Comparison of ENCODE assay signal across 18 cellular contexts in genomic region chr19:49420227-49420626, GRCh38. TPM values are rescaled to one million over a fixed set of nuclear protein-coding genes. Genes with fewer than 3 reads are reported as not detected.
DNase-seq lines count a peak whose midpoint lies in the region; ATAC-seq, FAIRE-seq and TF ChIP-seq lines count a peak whose summit lies in the region.
"Had no signal": no experiment of that assay in that cellular context is flagged by ENCODE, and none has a peak within 500 bp of the region (broad histone marks: within the 10 kb centered on the region; RNA-seq: fewer than 3 reads in every experiment).

No MANE protein-coding gene starts in this region.

- H3K9me3 Mint-ChIP-seq in activated CD4-positive, alpha-beta T cell treated with anti-CD3 and anti-CD28 coated beads, Interleukin-2, amount 10 ng/mL, durations not matched to agents 24 days and 14 days: no peaks in the 10 kb centered on the region
- H3K9me3 Mint-ChIP-seq in H9: peaks cover 0 to 9% of the 10 kb centered on the region in 2 experiments; a peak in 2 of 5 replicates
- no peaks in the 10 kb centered on the region for H3K9me3 Mint-ChIP-seq in astrocyte (ENCODE audit: unreplicated experiment)
- H3K9me3 Mint-ChIP-seq in stimulated activated naive B cell treated with anti-CD40 and anti-IgM and Interleukin-4, amounts not matched to agents 10 μg/mL and 1 μg/mL and 100 μg/mL, for 72 hours: no peaks in the 10 kb centered on the region

- no peak overlapping the region for H3K23ac ChIP-seq in H9 (ENCODE audit: insufficient read length, low read depth, low read length)

- H4K5ac ChIP-seq in H9 (ENCODE audit: insufficient read length, low read depth, low read length): no peak overlapping the region

- H3K56ac ChIP-seq in H9 (ENCODE audit: insufficient read length, low read depth, low read length): no peak overlapping the region

- H3K4me3 ChIP-seq in astrocyte (ENCODE audit: insufficient read depth, low read depth, low read length) (no peak overlapping the region), tibial artery (no peak overlapping the region), esophagus squamous epithelium (no peak overlapping the region)
- H3K4me3 ChIP-seq: SK-N-MC had no signal

- no peak overlapping the region for H3K27ac Mint-ChIP-seq in activated CD4-positive, alpha-beta T cell treated with anti-CD3 and anti-CD28 coated beads, Interleukin-2, amount 10 ng/mL, durations not matched to agents 24 days and 14 days
- H3K27ac Mint-ChIP-seq in H9 (peak overlapping the region; percentile 11 to 84 (median 78); a peak in 4 of 7 replicates), astrocyte (ENCODE audit: unreplicated experiment) (no peak overlapping the region)
- no peak overlapping the region for H3K27ac Mint-ChIP-seq in stimulated activated naive B cell treated with anti-CD40 and anti-IgM and Interleukin-4, amounts not matched to agents 10 μg/mL and 1 μg/mL and 100 μg/mL, for 72 hours
- H3K27ac Mint-ChIP-seq: CD14-positive monocyte had no signal

- H3K14ac ChIP-seq in H9 (ENCODE audit: insufficient read depth, low read length): no peak overlapping the region

- H3K79me2 ChIP-seq in H9 (ENCODE audit: insufficient read depth, low read length): no peaks in the 10 kb centered on the region
- H3K79me2 ChIP-seq in astrocyte (ENCODE audit: insufficient read depth, low read length): no peaks in the 10 kb centered on the region

- intact Hi-C loops in activated CD4-positive, alpha-beta T cell treated with anti-CD3 and anti-CD28 coated beads, Interleukin-2, amount 10 ng/mL, durations not matched to agents 24 days and 14 days (cut with micrococcal nuclease): loop anchor here (2.0 kb wide), 1 partner anchor 23 kb away; no protein-coding TSS in a partner anchor
- intact Hi-C loops in tibial artery (cut with DNase I; ENCODE audit: low total_unique reads): no loop called here
- intact Hi-C loops in esophagus squamous epithelium (cut with DNase I): no loop called here

- no peak overlapping the region for H3T11ph ChIP-seq in H9 (ENCODE audit: low read length)

- H3K27me3 ChIP-seq in H9 (ENCODE audit: insufficient read depth, low read length) (peaks cover 25% of the 10 kb centered on the region; the same call in 1 of the 2 replicates), astrocyte (ENCODE audit: insufficient read depth, low read length) (peaks cover 78% of the 10 kb centered on the region), tibial artery (peaks cover 4 to 97% of the 10 kb centered on the region in 2 donors), esophagus squamous epithelium (peaks cover 11 to 100% (median 33%) of the 10 kb centered on the region in 4 donors)

- H2AFZ ChIP-seq in H9 (ENCODE audit: low read length) (no peak overlapping the region), astrocyte (ENCODE audit: low read depth, low read length) (no peak overlapping the region)

- TF ChIP-seq CTCF in H9 (conservative IDR thresholded peaks at IDR 0.05) (no peak), astrocyte (IDR thresholded peaks at IDR 0.05; ENCODE audit: insufficient read depth, low read depth, low read length) (no peak), tibial artery (IDR thresholded peaks at IDR 0.05) (no peak), esophagus squamous epithelium (IDR thresholded peaks at IDR 0.05) (no peak)

- H3K9me3 ChIP-seq in H9 (ENCODE audit: control insufficient read depth, low read depth, low read length): no peaks in the 10 kb centered on the region
- no peaks in the 10 kb centered on the region for H3K9me3 ChIP-seq in astrocyte (ENCODE audit: insufficient read depth, low read depth, low read length)
- no peaks in the 10 kb centered on the region for H3K9me3 ChIP-seq in tibial artery
- H3K9me3 ChIP-seq in esophagus squamous epithelium: no peaks in the 10 kb centered on the region

- H3K36me3 Mint-ChIP-seq in activated CD4-positive, alpha-beta T cell treated with anti-CD3 and anti-CD28 coated beads, Interleukin-2, amount 10 ng/mL, durations not matched to agents 24 days and 14 days (ENCODE audit: low read depth): no peaks in the 10 kb centered on the region
- no peaks in the 10 kb centered on the region; a peak in 2 of 7 replicates for H3K36me3 Mint-ChIP-seq in H9 (ENCODE audit: insufficient read depth in 1 of 3, low read depth in 3 of 3)
- H3K36me3 Mint-ChIP-seq in astrocyte (ENCODE audit: low read depth, unreplicated experiment): peaks cover 3% of the 10 kb centered on the region
- H3K36me3 Mint-ChIP-seq in stimulated activated naive B cell treated with anti-CD40 and anti-IgM and Interleukin-4, amounts not matched to agents 10 μg/mL and 1 μg/mL and 100 μg/mL, for 72 hours: no peaks in the 10 kb centered on the region

- H3K18ac ChIP-seq in H9 (ENCODE audit: insufficient read length, low read depth, low read length): no peak overlapping the region

- H3K9ac ChIP-seq in H9 (ENCODE audit: extremely low read depth, insufficient read length, low read length) (no peak overlapping the region), astrocyte (ENCODE audit: low read length) (no peak overlapping the region)

- no peak overlapping the region for H4K91ac ChIP-seq in H9 (ENCODE audit: insufficient read length, low read depth, low read length)

- H3K4ac ChIP-seq in H9 (ENCODE audit: low read depth, low read length): no peak overlapping the region

- peaks cover 34% of the 10 kb centered on the region for H3K4me1 Mint-ChIP-seq in activated CD4-positive, alpha-beta T cell treated with anti-CD3 and anti-CD28 coated beads, Interleukin-2, amount 10 ng/mL, durations not matched to agents 24 days and 14 days
- H3K4me1 Mint-ChIP-seq in H9: peaks cover 57 to 75% of the 10 kb centered on the region in 2 experiments
- H3K4me1 Mint-ChIP-seq in astrocyte (ENCODE audit: low read depth, unreplicated experiment): peaks cover 4% of the 10 kb centered on the region
- peaks cover 29 to 53% of the 10 kb centered on the region in 2 donors for H3K4me1 Mint-ChIP-seq in stimulated activated naive B cell treated with anti-CD40 and anti-IgM and Interleukin-4, amounts not matched to agents 10 μg/mL and 1 μg/mL and 100 μg/mL, for 72 hours

- H3K4me2 ChIP-seq in H9 (ENCODE audit: insufficient read depth, insufficient read length, low read length): no peak overlapping the region
- H3K4me2 ChIP-seq in astrocyte (ENCODE audit: low read length): no peak overlapping the region

- H2BK15ac ChIP-seq in H9 (ENCODE audit: low read depth, low read length): no peak overlapping the region

- H4K8ac ChIP-seq in H9 (replicated peaks; ENCODE audit: insufficient read length, low read depth, low read length): no peak overlapping the region

- H3K27ac ChIP-seq in H9 (ENCODE audit: insufficient read length, low read depth, low read length): no peak overlapping the region
- H3K27ac ChIP-seq in astrocyte (ENCODE audit: low read depth, low read length): no peak overlapping the region
- no peak overlapping the region for H3K27ac ChIP-seq in tibial artery
- no peak overlapping the region for H3K27ac ChIP-seq in esophagus squamous epithelium
- H3K27ac ChIP-seq: RWPE1, SK-N-MC had no signal

- H3K4me1 ChIP-seq in H9 (ENCODE audit: insufficient read depth, low read length) (peaks cover 2% of the 10 kb centered on the region; the same call in 1 of the 2 replicates), astrocyte (ENCODE audit: insufficient read depth, low read length) (peaks cover 4% of the 10 kb centered on the region), tibial artery (peaks cover 0 to 31% (median 23%) of the 10 kb centered on the region in 4 donors), esophagus squamous epithelium (peaks cover 17 to 36% (median 24%) of the 10 kb centered on the region in 3 donors)

- no peak overlapping the region for H2BK12ac ChIP-seq in H9 (ENCODE audit: insufficient read length, low read depth, low read length)

- no peak overlapping the region for H2BK5ac ChIP-seq in H9 (ENCODE audit: insufficient read length, low read length)

- no peak overlapping the region for H2BK20ac ChIP-seq in H9 (ENCODE audit: low read depth, low read length, poor library complexity, severe bottlenecking)

- H2AK5ac ChIP-seq in H9 (ENCODE audit: insufficient read length, low read length): no peak overlapping the region

- WGBS in H9 (ENCODE audit: extremely low coverage, insufficient read length, low lambda C conversion rate): no CpG with 5 or more reads among the region's 2 CpGs
- 73 to 77% methylated on average over 2 of the region's 2 CpGs for WGBS in esophagus squamous epithelium, 2 donors

- no peak for DNase-seq in activated CD4-positive, alpha-beta T cell treated with anti-CD3 and anti-CD28 coated beads, Interleukin-2, amount 10 ng/mL, durations not matched to agents 24 days and 14 days
- no peak for DNase-seq in activated CD4-positive, alpha-beta T cell treated with anti-CD3 and anti-CD28 coated beads, Interleukin-2, amount 50 U/mL, for 48 hours
- no peak for DNase-seq in H9
- no peak for DNase-seq in astrocyte (ENCODE audit: low read depth)
- DNase-seq in stimulated activated naive B cell treated with anti-CD40 and anti-IgM and Interleukin-4, amounts not matched to agents 10 μg/mL and 1 μg/mL and 100 μg/mL, for 72 hours: no peak
- no peak for DNase-seq in SKM-1 treated with dmso at 0.1 percent for 144 hours (lab: John Stamatoyannopoulos, UW; ENCODE audit: unreplicated experiment)
- no peak for DNase-seq in tibial artery
- DNase-seq in esophagus squamous epithelium (lab: John Stamatoyannopoulos, UW): no peak
- DNase-seq: AML-193, GOT3, NCI-H1105, NCI-H146, SHP77 treated with DMSO at 0.1 percent for 48 hours had no signal

- no peaks in the 10 kb centered on the region for H3K36me3 ChIP-seq in astrocyte (ENCODE audit: insufficient read depth, low read length)
- no peaks in the 10 kb centered on the region for H3K36me3 ChIP-seq in tibial artery
- H3K36me3 ChIP-seq in esophagus squamous epithelium: no peaks in the 10 kb centered on the region

- peaks cover 13% of the 10 kb centered on the region for H3K23me2 ChIP-seq in H9 (ENCODE audit: insufficient read length, low read depth, low read length, poor library complexity, severe bottlenecking)

- H3K79me1 ChIP-seq in H9 (ENCODE audit: insufficient read depth, low read depth, low read length, poor library complexity, severe bottlenecking): no peaks in the 10 kb centered on the region

- no peak for ATAC-seq in stimulated activated naive B cell treated with anti-CD40 and anti-IgM and Interleukin-4, amounts not matched to agents 10 μg/mL and 1 μg/mL and 100 μg/mL, for 72 hours (replicated peaks)

- no peak overlapping the region for H2BK120ac ChIP-seq in H9 (ENCODE audit: low read depth, low read length, poor library complexity, severe bottlenecking)

- peaks cover 75% of the 10 kb centered on the region for H3K27me3 Mint-ChIP-seq in activated CD4-positive, alpha-beta T cell treated with anti-CD3 and anti-CD28 coated beads, Interleukin-2, amount 10 ng/mL, durations not matched to agents 24 days and 14 days
- peaks cover 54% of the 10 kb centered on the region for H3K27me3 Mint-ChIP-seq in H9 (ENCODE audit: low read depth)
- peaks cover 86% of the 10 kb centered on the region for H3K27me3 Mint-ChIP-seq in astrocyte (ENCODE audit: low read depth, unreplicated experiment)
- H3K27me3 Mint-ChIP-seq in stimulated activated naive B cell treated with anti-CD40 and anti-IgM and Interleukin-4, amounts not matched to agents 10 μg/mL and 1 μg/mL and 100 μg/mL, for 72 hours: peaks cover 74 to 87% of the 10 kb centered on the region in 2 donors

- TF ChIP-seq POLR2A in esophagus squamous epithelium (IDR thresholded peaks at IDR 0.05): no peak

- H4K20me1 ChIP-seq in H9 (ENCODE audit: control insufficient read depth, insufficient read depth, insufficient read length) (no peaks in the 10 kb centered on the region), astrocyte (ENCODE audit: insufficient read depth, low read length) (peaks cover 7% of the 10 kb centered on the region)

- peak overlapping the region; percentile 14 for H3K4me3 Mint-ChIP-seq in activated CD4-positive, alpha-beta T cell treated with anti-CD3 and anti-CD28 coated beads, Interleukin-2, amount 10 ng/mL, durations not matched to agents 24 days and 14 days
- peak overlapping the region in 1 of 2 experiments; percentile 16; a peak in 1 of 5 replicates for H3K4me3 Mint-ChIP-seq in H9
- peak overlapping the region; percentile 16 for H3K4me3 Mint-ChIP-seq in astrocyte (ENCODE audit: unreplicated experiment)
- H3K4me3 Mint-ChIP-seq in stimulated activated naive B cell treated with anti-CD40 and anti-IgM and Interleukin-4, amounts not matched to agents 10 μg/mL and 1 μg/mL and 100 μg/mL, for 72 hours: peak overlapping the region; percentile 8 to 39

- FAIRE-seq in astrocyte (lab: Jason Lieb, UNC): no peak

RNA-seq across cellular contexts. Expression of gene PTH2, which starts 3.0 kb away (rescaled TPM):
- total RNA-seq in activated CD4-positive, alpha-beta T cell treated with anti-CD3 and anti-CD28 coated beads, Interleukin-2, amount 10 ng/mL, durations not matched to agents 24 days and 14 days: not detected in 2 replicates
- total RNA-seq in H9 (2021) (0.92 and 0.96 TPM in 2 replicates), astrocyte (not detected in 2 replicates), esophagus squamous epithelium (not detected)
- total RNA-seq: A172, IMR-90 had no signal

RNA-seq across cellular contexts. Expression of gene GFY, which starts 5.0 kb away (rescaled TPM):
- not detected in 2 replicates for total RNA-seq in activated CD4-positive, alpha-beta T cell treated with anti-CD3 and anti-CD28 coated beads, Interleukin-2, amount 10 ng/mL, durations not matched to agents 24 days and 14 days
- total RNA-seq in H9 (2021) (1.1 and 1.3 TPM in 2 replicates), astrocyte (not detected in 2 replicates), esophagus squamous epithelium (not detected)
- total RNA-seq: A172, IMR-90 had no signal

RNA-seq across cellular contexts. Expression of gene SLC17A7, which starts 21.1 kb away (rescaled TPM):
- total RNA-seq in activated CD4-positive, alpha-beta T cell treated with anti-CD3 and anti-CD28 coated beads, Interleukin-2, amount 10 ng/mL, durations not matched to agents 24 days and 14 days: 0.12 and 0.54 TPM in 2 replicates
- 1.1 and 1.3 TPM in 2 replicates for total RNA-seq in H9 (2021)
- 0.12 and 0.16 TPM in 2 replicates for total RNA-seq in astrocyte
- 1 to 10 TPM in 1 of 4 donors, under 1 TPM in 3; 0.13 to 1.5 (median 0.40) TPM for total RNA-seq in esophagus squamous epithelium
- total RNA-seq: A172, IMR-90 had no signal

RNA-seq across cellular contexts. Expression of gene PIH1D1, which starts 31.4 kb away (rescaled TPM):
- total RNA-seq in activated CD4-positive, alpha-beta T cell treated with anti-CD3 and anti-CD28 coated beads, Interleukin-2, amount 10 ng/mL, durations not matched to agents 24 days and 14 days: 134 and 135 TPM in 2 replicates
- total RNA-seq in H9 (2021) (166 and 171 TPM in 2 replicates), astrocyte (61.3 and 76.4 TPM in 2 replicates), esophagus squamous epithelium (10 to 100 TPM; 54.4 to 91.2 (median 67.2) TPM)

RNA-seq across cellular contexts. Expression of gene KASH5, which starts 32.2 kb away (rescaled TPM):
- 0.24 TPM in 1 of 2 replicates, not detected in the other for total RNA-seq in activated CD4-positive, alpha-beta T cell treated with anti-CD3 and anti-CD28 coated beads, Interleukin-2, amount 10 ng/mL, durations not matched to agents 24 days and 14 days
- total RNA-seq in H9 (2021) (0.39 TPM in 1 of 2 replicates, not detected in the other), astrocyte (not detected in 2 replicates), esophagus squamous epithelium (not detected)
- total RNA-seq: A172, IMR-90 had no signal

Comparison
In these comparisons a context has a peak if more than half of its experiments do, and no peak if none do; other contexts are left out.
1. H3K27ac Mint-ChIP-seq: peak in H9 (3 of 3); none in activated CD4-positive, alpha-beta T cell treated with anti-CD3 and anti-CD28 coated beads, Interleukin-2, amount 10 ng/mL, durations not matched to agents 24 days and 14 days (single experiment), astrocyte (single experiment) and stimulated activated naive B cell treated with anti-CD40 and anti-IgM and Interleukin-4, amounts not matched to agents 10 μg/mL and 1 μg/mL and 100 μg/mL, for 72 hours (single experiment).